In the genomic region with DNA sequence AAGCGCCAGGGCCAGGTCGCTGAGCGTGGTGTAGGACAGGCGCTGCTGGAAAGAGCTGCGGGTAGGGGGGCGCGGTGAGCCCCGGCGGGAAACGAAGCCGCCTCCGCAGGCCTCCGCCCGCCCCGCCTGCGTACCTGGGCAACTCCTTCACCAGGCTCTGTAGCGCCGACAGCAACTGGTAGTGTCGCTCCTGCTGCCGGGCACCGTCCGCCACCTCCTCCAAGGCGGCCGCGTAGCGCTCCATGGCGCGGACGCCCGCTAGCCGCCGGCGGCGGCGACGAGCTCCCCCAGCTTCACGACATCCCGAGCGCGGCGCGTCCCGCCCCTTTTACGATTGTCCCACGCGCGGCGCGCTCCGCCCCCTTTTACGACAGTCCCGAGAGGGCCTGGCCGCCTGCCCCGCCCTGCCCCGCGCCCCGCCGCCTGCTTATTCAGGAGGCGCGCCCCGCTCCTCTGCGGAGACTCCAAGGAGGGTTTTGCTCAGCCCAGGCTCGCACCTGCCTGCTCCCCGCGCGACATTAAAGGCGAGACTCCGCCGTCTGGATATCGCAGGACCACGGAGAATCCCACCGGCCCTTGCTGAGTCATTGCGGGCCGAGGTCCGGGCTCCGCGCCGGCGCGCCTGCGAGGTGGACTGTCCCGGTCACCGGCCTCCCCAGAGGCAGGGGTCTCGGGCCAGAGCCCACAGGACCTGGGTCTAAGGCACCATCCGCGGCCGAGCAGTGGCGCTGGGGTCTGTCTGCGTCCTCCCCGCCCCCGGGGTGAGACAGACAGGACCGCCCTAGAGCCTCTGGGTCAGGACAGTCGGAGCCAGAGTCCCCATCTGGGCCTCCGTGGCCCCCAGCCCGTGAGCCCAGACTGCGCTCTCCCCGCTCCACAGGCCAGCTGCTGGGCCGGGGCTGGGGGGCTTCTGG, we compare ENCODE assay signal across 8 cellular contexts. TPM values are rescaled to one million over a fixed set of nuclear protein-coding genes. Genes with fewer than 3 reads are reported as not detected.
A peak's percentile ranks its signal among the peaks of the same experiment; 100 is the strongest.
DNase-seq lines count a peak whose midpoint lies in the region; ATAC-seq and TF ChIP-seq lines count a peak whose summit lies in the region.

Gene DGCR6L (minus strand): TSS at position 316 of the 914 bp plus-strand sequence. CDS start 72 bp downstream, at position 244.

- H3K9me3 ChIP-seq in right atrium auricular region (no peaks in the 10 kb centered on the region), psoas muscle (no peaks in the 10 kb centered on the region)

- H3K4me3 ChIP-seq in GM12864 (ENCODE audit: low read depth, low read length) (peak within 1 kb of the TSS; percentile 98), right atrium auricular region (peak within 1 kb of the TSS; percentile 77 to 92), psoas muscle (peak within 1 kb of the TSS; percentile 100)

- DNase-seq in GM12864 (ENCODE audit: low read depth) (peak; percentile 88), NCI-H1436 (lab: John Stamatoyannopoulos, UW) (peak; percentile 84), right atrium auricular region (ENCODE audit: low spot score) (peak; percentile 95), psoas muscle (peak; percentile 98), ureter (ENCODE audit: low spot score) (peak; percentile 97)

- H3K4me1 ChIP-seq in right atrium auricular region (peaks cover 0 to 43% of the 10 kb centered on the region in 2 donors), psoas muscle (peaks cover 20% of the 10 kb centered on the region)

- H3K27ac ChIP-seq in angular gyrus (ENCODE audit: low read depth, low read length) (peak within 1 kb of the TSS; percentile 89), right atrium auricular region (peak within 1 kb of the TSS; percentile 92), psoas muscle (peak within 1 kb of the TSS; percentile 96)

- H3K27me3 ChIP-seq in right atrium auricular region (no peaks in the 10 kb centered on the region), psoas muscle (ENCODE audit: insufficient read depth in 3 of 3, low read length in 2 of 3) (no peaks in the 10 kb centered on the region)

- TF ChIP-seq CTCF in GM12864 (IDR thresholded peaks at IDR 0.05; ENCODE audit: low read depth, low read length, missing control alignments) (no peak), right atrium auricular region (IDR thresholded peaks at IDR 0.05) (no peak), psoas muscle (IDR thresholded peaks at IDR 0.05) (no peak)

- 0% methylated on average over 74 to 98 of the region's 98 CpGs for WGBS in psoas muscle, 3 donors

- ATAC-seq in HG02610 (IDR thresholded peaks at IDR 0.05; ENCODE audit: unreplicated experiment) (peak; percentile 59), psoas muscle (peak; percentile 92 to 95 (median 92))

- intact Hi-C loops in T-helper 2 cell treated with Interferon-gamma antibody and Interleukin-4, amounts not matched to agents 100 ng/mL and 5 ng/mL, for 36 hours (cut with micrococcal nuclease) = loop anchor here (1.0 to 10.0 kb wide), 3 partner anchors 21 to 185 kb away; partner anchors contain the start of genes MED15 and ZNF74
- intact Hi-C loops in psoas muscle (cut with DNase I) = no loop called here

- no peaks in the 10 kb centered on the region for H3K36me3 ChIP-seq in right atrium auricular region
- no peaks in the 10 kb centered on the region for H3K36me3 ChIP-seq in psoas muscle (ENCODE audit: insufficient read depth in 1 of 2, low read depth in 1 of 2)

RNA-seq across cellular contexts. Expression of gene DGCR6L, which starts in this region (rescaled TPM):
- 48.5 and 53.3 TPM in 2 replicates for total RNA-seq in T-helper 2 cell treated with Interferon-gamma antibody and Interleukin-4, amounts not matched to agents 100 ng/mL and 5 ng/mL, for 36 hours
- total RNA-seq in right atrium auricular region (10 to 100 TPM; 60.4 to 64.3 TPM), psoas muscle (10 to 100 TPM; 33.2 to 44.9 (median 37.8) TPM), ureter (31.4 TPM)
- polyA plus RNA-seq in psoas muscle = 10 to 100 TPM; 55.2 to 87.2 (median 70.2) TPM

Comparison
In these comparisons a context has a peak if more than half of its experiments do, and no peak if none do; other contexts are left out.
1. Peak in every context shown above with its lines: DNase-seq, ATAC-seq, H3K4me3 ChIP-seq and H3K27ac ChIP-seq.